ENCODE assay signal across 1 cellular context in the genomic region with DNA sequence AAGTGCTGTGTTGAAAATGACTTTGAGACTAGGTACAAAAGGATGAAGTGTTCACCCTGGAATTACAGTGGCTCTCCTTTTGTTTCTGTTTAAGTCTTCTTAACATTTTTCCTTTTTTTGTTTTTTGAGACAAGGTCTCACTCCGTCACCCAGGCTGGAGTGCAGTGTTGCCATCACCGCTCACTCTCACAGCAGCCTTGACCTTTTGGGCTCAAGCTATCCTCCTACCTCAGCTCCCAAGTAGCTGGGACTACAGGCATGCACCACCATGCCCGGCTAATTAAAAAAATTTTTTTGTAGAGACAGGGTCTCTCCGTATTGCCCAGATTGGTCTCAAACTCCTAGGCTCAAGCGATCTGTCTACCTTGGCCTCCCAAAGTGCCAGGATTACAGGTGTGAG.
TF ChIP-seq lines count a peak whose summit lies in the region.

No MANE protein-coding gene starts in this region.

TF ChIP-seq in K562, 482 proteins besides CTCF, POLR2A, EP300 and RAD21:
- no peak for TF ChIP-seq KHSRP (IDR thresholded peaks at IDR 0.05)
- no peak for TF ChIP-seq ZNF24 (IDR thresholded peaks at IDR 0.05)
- TF ChIP-seq SRSF9 (IDR thresholded peaks at IDR 0.05; ENCODE audit: borderline replicate concordance, low read depth, low read length): no peak
- no peak for TF ChIP-seq HLTF (IDR thresholded peaks at IDR 0.05)
- TF ChIP-seq SP1 (CRISPR knock-in tag; IDR thresholded peaks at IDR 0.05): no peak
- no peak for TF ChIP-seq TAF15 (IDR thresholded peaks at IDR 0.05; ENCODE audit: low read depth, low read length)
- no peak for TF ChIP-seq ZNF431 (CRISPR knock-in tag; IDR thresholded peaks at IDR 0.05)
- no peak for TF ChIP-seq STAT5A (IDR thresholded peaks at IDR 0.05; ENCODE audit: borderline replicate concordance, low read length)
